12 cellular contexts compared by ENCODE assay signal in the genomic region with DNA sequence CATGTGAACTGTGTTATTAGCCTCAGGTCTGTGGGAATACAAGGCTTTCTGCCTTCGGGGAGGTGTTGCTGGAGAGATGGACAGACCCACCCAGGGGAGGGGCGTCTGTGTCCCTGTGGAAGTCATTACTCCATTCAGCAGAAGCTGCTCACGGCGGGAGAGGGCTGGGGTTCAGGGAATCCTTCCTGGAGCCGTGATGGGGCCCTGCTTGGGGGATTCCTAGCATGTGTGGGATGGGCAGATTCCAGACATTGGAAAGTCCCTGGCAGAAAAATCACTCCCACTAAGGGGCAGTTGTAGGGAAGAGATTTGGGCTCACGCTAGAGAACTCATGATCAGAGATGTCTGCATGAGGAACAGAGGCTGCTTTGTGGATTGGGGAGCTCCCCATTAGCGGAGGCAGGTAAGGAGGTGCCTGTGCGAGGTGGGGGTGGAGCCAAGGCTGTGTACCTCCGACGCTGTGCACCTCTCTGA. TPM values are rescaled to one million over a fixed set of nuclear protein-coding genes. Genes with fewer than 3 reads are reported as not detected.
DNase-seq lines count a peak whose midpoint lies in the region; ATAC-seq and TF ChIP-seq lines count a peak whose summit lies in the region.
"Had no signal": no experiment of that assay in that cellular context is flagged by ENCODE, and none has a peak within 500 bp of the region (broad histone marks: within the 10 kb centered on the region; RNA-seq: fewer than 3 reads in every experiment).

No MANE protein-coding gene starts in this region.

- peak overlapping the region in 9 of 10 donors; percentile 3 to 79 (median 56) for H3K27ac ChIP-seq in heart right ventricle
- H3K27ac ChIP-seq: C4-2B had no signal

- H3K9me3 ChIP-seq in heart right ventricle: peaks cover 0 to 5% (median 0%) of the 10 kb centered on the region in 11 donors

- no peaks in the 10 kb centered on the region for H3K36me3 ChIP-seq in heart right ventricle

- no peaks in the 10 kb centered on the region for H3K27me3 ChIP-seq in heart right ventricle

- peaks cover 14 to 61% (median 41%) of the 10 kb centered on the region in 9 donors for H3K4me1 ChIP-seq in heart right ventricle

- in situ Hi-C loops in astrocyte of the spinal cord (cut with HindIII; ENCODE audit: low sequenced_read_pairs): no loop called here

- DNase-seq in AG10803 (ENCODE audit: low read depth) (peak; percentile 47), astrocyte of the spinal cord (ENCODE audit: low read depth, low spot score) (peak; percentile 46), heart right ventricle (peak; percentile 29 to 39), retina (peak; percentile 26), DMS114 treated with DMSO at 0.1 percent for 48 hours (lab: John Stamatoyannopoulos, UW; ENCODE audit: unreplicated experiment) (no peak), HuH-7 (ENCODE audit: low spot score) (no peak)
- DNase-seq in stimulated activated CD4-positive, alpha-beta T cell treated with anti-CD3 and anti-CD28 coated beads, Interleukin-12 subunit alpha, Interleukin-12 subunit beta, amount 100 ng/mL, for 4 hours: no peak
- DNase-seq: activated CD4-positive, alpha-beta T cell treated with anti-CD3 and anti-CD28 coated beads for 4 hours; NCI-H1694; occipital lobe had no signal

- 23 to 29% methylated on average over 10 of the region's 10 CpGs for WGBS in heart right ventricle, 2 donors

- TF ChIP-seq CTCF in AG10803 (conservative IDR thresholded peaks at IDR 0.05; ENCODE audit: low read length) (no peak), astrocyte of the spinal cord (IDR thresholded peaks at IDR 0.05; ENCODE audit: low read depth, low read length) (no peak), heart right ventricle (IDR thresholded peaks at IDR 0.05) (no peak)

- intact Hi-C loops in heart right ventricle (cut with DNase I): no loop called here

- H3K4me3 ChIP-seq in AG10803 (ENCODE audit: low read length) (no peak overlapping the region), astrocyte of the spinal cord (ENCODE audit: low read depth, low read length) (no peak overlapping the region), heart right ventricle (peak overlapping the region in 2 of 10 donors; percentile 11 to 24)

- ATAC-seq in heart right ventricle: peak; percentile 12 to 59 (median 45)
- ATAC-seq in GM19395 (IDR thresholded peaks at IDR 0.05; ENCODE audit: unreplicated experiment): no peak

RNA-seq across cellular contexts. Expression of gene IL34, which starts 56.3 kb away (rescaled TPM):
- total RNA-seq in heart right ventricle: 1 to 10 TPM in 8 of 10 donors, under 1 TPM in 2; 0.37 to 4.4 (median 2.1) TPM
- 1 to 10 TPM in 1 of 2 donors, under 1 TPM in 1; 0.72 to 2.7 TPM for polyA plus RNA-seq in heart right ventricle

Comparison
In these comparisons a context has a peak if more than half of its experiments do, and no peak if none do; other contexts are left out.
1. DNase-seq: peak in AG10803 (single experiment), astrocyte of the spinal cord (single experiment), heart right ventricle (2 of 2) and retina (single experiment); none in DMS114 treated with DMSO at 0.1 percent for 48 hours (single experiment), stimulated activated CD4-positive, alpha-beta T cell treated with anti-CD3 and anti-CD28 coated beads, Interleukin-12 subunit alpha, Interleukin-12 subunit beta, amount 100 ng/mL, for 4 hours (single experiment) and HuH-7 (single experiment).